In genomic region chr1:3000214-3000613, GRCh38 we compare ENCODE assay signal across 26 cellular contexts. TPM values are rescaled to one million over a fixed set of nuclear protein-coding genes. Genes with fewer than 3 reads are reported as not detected.
"Had no signal": no experiment of that assay in that cellular context is flagged by ENCODE, and none has a peak within 500 bp of the region (broad histone marks: within the 10 kb centered on the region; RNA-seq: fewer than 3 reads in every experiment).

No MANE protein-coding gene starts in this region.

- H3K27me3 ChIP-seq: Peyer's patch had no signal

- H3K9me3 ChIP-seq: adrenal gland, MG63 had no signal

- H3K4me1 ChIP-seq: adrenal gland, Peyer's patch had no signal

- DNase-seq: activated CD4-positive, alpha-beta T cell treated with anti-CD3 and anti-CD28 coated beads for 4 hours; activated CD8-positive, alpha-beta memory T cell treated with anti-CD3 and anti-CD28 coated beads, Interleukin-2, amount 50 U/mL, for 4 hours; activated CD8-positive, alpha-beta T cell treated with anti-CD3 and anti-CD28 coated beads for 36 hours; activated effector memory CD4-positive, alpha-beta T cell treated with Interleukin-2 at 50 U/mL for 16 hours; activated naive CD4-positive, alpha-beta T cell; activated T-cell treated with anti-CD3 and anti-CD28 coated beads, Interleukin-2, amount 50 U/mL, for 24 hours; anterior cingulate cortex; caudate nucleus; MV-4-11; NCI-H1092 treated with DMSO at 0.1 percent for 48 hours; NCI-H1417 treated with DMSO at 0.1 percent for 48 hours; NCI-H1694; NCI-H2029; NCI-H345; NCI-H510A; NCI-H526 treated with DMSO at 0.1 percent for 48 hours; NK-92 treated with Interleukin-12 subunit alpha and Interleukin-12 subunit beta, amount 100 ng/mL, for 24 hours; OCI-M1; SHP77 treated with DMSO at 0.1 percent for 48 hours had no signal

- H3K36me3 ChIP-seq: adrenal gland, MG63, Peyer's patch had no signal

- ATAC-seq: activated CD4-positive, CD25-positive, alpha-beta regulatory T cell treated with anti-CD3 and anti-CD28 coated beads, Interleukin-2, amount 50 U/mL, for 24 hours; activated CD8-positive, alpha-beta T cell treated with anti-CD3 and anti-CD28 coated beads for 36 hours had no signal

- H3K27ac ChIP-seq: adrenal gland, Peyer's patch, RWPE1 had no signal

- H3K4me3 ChIP-seq: adrenal gland, MG63, Peyer's patch had no signal

RNA-seq across cellular contexts. Expression of gene ACTRT2, which starts 21.1 kb away (rescaled TPM):
- total RNA-seq: activated CD8-positive, alpha-beta T cell treated with anti-CD3 and anti-CD28 coated beads for 36 hours; activated T-helper 1 cell treated with anti-CD3 and anti-CD28 coated beads, Interleukin-12 subunit alpha, Interleukin-12 subunit beta, Interleukin-2, Interleukin-4 antibody, amounts not matched to agents 30 ng/mL and 10 ng/mL and 1 ng/mL, durations not matched to agents 14 hours and 24 hours and 36 hours; adrenal gland; Peyer's patch; SK-MEL-5 had no signal
- polyA plus RNA-seq: adrenal gland had no signal
